In the genomic region with DNA sequence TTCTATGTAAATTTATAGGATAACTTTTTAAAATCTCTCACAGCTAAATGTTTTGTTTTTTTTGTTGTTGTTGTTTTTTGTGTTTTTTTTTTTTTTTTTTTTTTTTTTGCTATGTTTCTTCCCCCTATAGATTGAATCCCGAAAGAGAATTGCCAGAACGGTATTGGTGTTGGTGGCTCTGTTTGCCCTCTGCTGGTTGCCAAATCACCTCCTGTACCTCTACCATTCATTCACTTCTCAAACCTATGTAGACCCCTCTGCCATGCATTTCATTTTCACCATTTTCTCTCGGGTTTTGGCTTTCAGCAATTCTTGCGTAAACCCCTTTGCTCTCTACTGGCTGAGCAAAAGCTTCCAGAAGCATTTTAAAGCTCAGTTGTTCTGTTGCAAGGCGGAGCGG, we compare ENCODE assay signal across 2 cellular contexts.
TF ChIP-seq lines count a peak whose summit lies in the region.

No MANE protein-coding gene starts in this region.

TF ChIP-seq in SK-N-SH treated with all-trans-retinoic acid at 6 μM for 48 hours, 23 proteins besides CTCF, POLR2A, EP300 and RAD21 (continued from another document):
- TF ChIP-seq, protein P1, sequence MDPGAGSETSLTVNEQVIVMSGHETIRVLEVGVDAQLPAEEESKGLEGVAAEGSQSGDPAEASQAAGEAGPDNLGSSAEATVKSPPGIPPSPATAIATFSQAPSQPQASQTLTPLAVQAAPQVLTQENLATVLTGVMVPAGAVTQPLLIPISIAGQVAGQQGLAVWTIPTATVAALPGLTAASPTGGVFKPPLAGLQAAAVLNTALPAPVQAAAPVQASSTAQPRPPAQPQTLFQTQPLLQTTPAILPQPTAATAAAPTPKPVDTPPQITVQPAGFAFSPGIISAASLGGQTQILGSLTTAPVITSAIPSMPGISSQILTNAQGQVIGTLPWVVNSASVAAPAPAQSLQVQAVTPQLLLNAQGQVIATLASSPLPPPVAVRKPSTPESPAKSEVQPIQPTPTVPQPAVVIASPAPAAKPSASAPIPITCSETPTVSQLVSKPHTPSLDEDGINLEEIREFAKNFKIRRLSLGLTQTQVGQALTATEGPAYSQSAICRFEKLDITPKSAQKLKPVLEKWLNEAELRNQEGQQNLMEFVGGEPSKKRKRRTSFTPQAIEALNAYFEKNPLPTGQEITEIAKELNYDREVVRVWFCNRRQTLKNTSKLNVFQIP (CRISPR knock-in tag; IDR thresholded peaks at IDR 0.05; ENCODE audit: borderline replicate concordance, low read depth) = no peak
- TF ChIP-seq ZNF70 (CRISPR knock-in tag; IDR thresholded peaks at IDR 0.05) (peak; percentile 26; the same call in 1 of the 2 replicates), ZNF565 (CRISPR knock-in tag; conservative IDR thresholded peaks at IDR 0.05; ENCODE audit: low read depth) (no peak)

TF ChIP-seq in SK-N-SH, 30 proteins besides CTCF, POLR2A, EP300 and RAD21 (continued from another document):
- no peak for TF ChIP-seq NRF1 (IDR thresholded peaks at IDR 0.05; ENCODE audit: low read depth, low read length)
